Comparison of ENCODE assay signal across 12 cellular contexts in the genomic region with DNA sequence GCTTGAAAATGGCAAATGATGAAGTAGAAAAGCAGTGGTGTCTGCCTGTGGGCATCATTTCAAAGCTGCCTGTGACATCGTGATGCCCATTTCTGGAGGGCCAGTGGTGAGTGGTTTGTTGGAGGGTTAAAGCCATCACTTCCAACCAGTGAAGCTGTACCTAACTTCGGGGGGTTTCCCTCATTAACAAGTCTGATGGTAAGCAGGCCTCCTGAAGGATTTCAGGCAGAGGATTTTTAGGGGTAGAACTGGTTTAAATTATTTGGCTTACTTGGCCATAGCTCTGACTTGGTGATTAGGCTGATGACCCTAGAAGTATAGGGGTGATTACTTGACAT. TPM values are rescaled to one million over a fixed set of nuclear protein-coding genes. Genes with fewer than 3 reads are reported as not detected.
DNase-seq lines count a peak whose midpoint lies in the region; ATAC-seq and TF ChIP-seq lines count a peak whose summit lies in the region.
"Had no signal": no experiment of that assay in that cellular context is flagged by ENCODE, and none has a peak within 500 bp of the region (broad histone marks: within the 10 kb centered on the region; RNA-seq: fewer than 3 reads in every experiment).

No MANE protein-coding gene starts in this region.

- no peaks in the 10 kb centered on the region for H3K9me3 ChIP-seq in neutrophil

- TF ChIP-seq CTCF in WTC11 (IDR thresholded peaks at IDR 0.05) = no peak
- no peak for TF ChIP-seq CTCF in neutrophil (IDR thresholded peaks at IDR 0.05)
- no peak for TF ChIP-seq CTCF in endothelial cell (IDR thresholded peaks at IDR 0.05; ENCODE audit: unreplicated experiment)

- H3K27me3 Mint-ChIP-seq in WTC11 (ENCODE audit: low read depth) = no peaks in the 10 kb centered on the region
- peaks cover 4% of the 10 kb centered on the region for H3K27me3 Mint-ChIP-seq in endothelial cell (ENCODE audit: unreplicated experiment)

- H3K27me3 ChIP-seq in neutrophil = no peaks in the 10 kb centered on the region

- POLR2A ChIA-PET in WTC11 (lab: Charles Lee) = no interaction called here

- CTCF ChIA-PET in WTC11 (lab: Charles Lee) = interaction anchor here (1.2 to 1.3 kb wide), 2 partner anchors 45 to 379 kb away, joined by 3 to 4 read pairs; no protein-coding TSS in a partner anchor

- peaks cover 38% of the 10 kb centered on the region for H3K4me1 Mint-ChIP-seq in WTC11
- H3K4me1 Mint-ChIP-seq in endothelial cell (ENCODE audit: unreplicated experiment) = no peaks in the 10 kb centered on the region

- no peak overlapping the region for H3K4me3 ChIP-seq in neutrophil (ENCODE audit: low read depth in 1 of 2, low read length in 1 of 2)

- DNase-seq in WTC11 (ENCODE audit: low spot score) (no peak), sciatic nerve (ENCODE audit: low spot score) (no peak), endothelial cell (ENCODE audit: low spot score) (no peak), NCI-H146 treated with DMSO at 0.1 percent for 48 hours (lab: John Stamatoyannopoulos, UW; ENCODE audit: unreplicated experiment) (no peak), activated gamma-delta T cell treated with Interleukin-2 at 50 U/mL for 16 hours (no peak)
- DNase-seq: activated CD8-positive, alpha-beta memory T cell treated with anti-CD3 and anti-CD28 coated beads, Interleukin-2, amount 50 U/mL, for 48 hours; H9; mammary epithelial cell; stimulated activated CD4-positive, alpha-beta T cell treated with anti-CD3 and anti-CD28 coated beads, Interleukin-2, amount 100 ng/mL, for 24 hours had no signal

- peaks cover 37 to 74% of the 10 kb centered on the region in 2 experiments for H3K4me1 ChIP-seq in neutrophil (ENCODE audit: control insufficient read depth in 1 of 2, insufficient read depth in 1 of 2, low read depth in 1 of 2, low read length in 1 of 2)

- no peaks in the 10 kb centered on the region for H3K36me3 ChIP-seq in neutrophil

- H3K27ac Mint-ChIP-seq in WTC11 = no peak overlapping the region
- no peak overlapping the region for H3K27ac Mint-ChIP-seq in endothelial cell (ENCODE audit: unreplicated experiment)
- H3K27ac Mint-ChIP-seq: H9 had no signal

- H3K9me3 Mint-ChIP-seq in WTC11 = peaks cover 3% of the 10 kb centered on the region
- H3K9me3 Mint-ChIP-seq in endothelial cell (ENCODE audit: unreplicated experiment) = no peaks in the 10 kb centered on the region
- H3K9me3 Mint-ChIP-seq: H9 had no signal

- H3K4me3 Mint-ChIP-seq in WTC11 (no peak overlapping the region), endothelial cell (ENCODE audit: unreplicated experiment) (no peak overlapping the region)
- H3K4me3 Mint-ChIP-seq: H9 had no signal

- ATAC-seq in GM18511 (IDR thresholded peaks at IDR 0.05; ENCODE audit: unreplicated experiment) (peak; percentile 31), GM21825 (IDR thresholded peaks at IDR 0.05; ENCODE audit: unreplicated experiment) (peak; percentile 27), WTC11 (peak; percentile 43), sciatic nerve (no peak)

- H3K27ac ChIP-seq in neutrophil = peak overlapping the region; percentile 61

- H3K36me3 Mint-ChIP-seq in WTC11 = peaks cover 7% of the 10 kb centered on the region
- H3K36me3 Mint-ChIP-seq in endothelial cell (ENCODE audit: low read depth, unreplicated experiment) = no peaks in the 10 kb centered on the region

- intact Hi-C loops in sciatic nerve (cut with DNase I) = no loop called here

TF ChIP-seq in WTC11, 78 proteins besides CTCF, POLR2A, EP300 and RAD21:
- TF ChIP-seq, protein P1, sequence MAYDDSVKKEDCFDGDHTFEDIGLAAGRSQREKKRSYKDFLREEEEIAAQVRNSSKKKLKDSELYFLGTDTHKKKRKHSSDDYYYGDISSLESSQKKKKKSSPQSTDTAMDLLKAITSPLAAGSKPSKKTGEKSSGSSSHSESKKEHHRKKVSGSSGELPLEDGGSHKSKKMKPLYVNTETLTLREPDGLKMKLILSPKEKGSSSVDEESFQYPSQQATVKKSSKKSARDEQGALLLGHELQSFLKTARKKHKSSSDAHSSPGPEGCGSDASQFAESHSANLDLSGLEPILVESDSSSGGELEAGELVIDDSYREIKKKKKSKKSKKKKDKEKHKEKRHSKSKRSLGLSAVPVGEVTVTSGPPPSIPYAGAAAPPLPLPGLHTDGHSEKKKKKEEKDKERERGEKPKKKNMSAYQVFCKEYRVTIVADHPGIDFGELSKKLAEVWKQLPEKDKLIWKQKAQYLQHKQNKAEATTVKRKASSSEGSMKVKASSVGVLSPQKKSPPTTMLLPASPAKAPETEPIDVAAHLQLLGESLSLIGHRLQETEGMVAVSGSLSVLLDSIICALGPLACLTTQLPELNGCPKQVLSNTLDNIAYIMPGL (CRISPR knock-in tag; IDR thresholded peaks at IDR 0.05) = no peak
- TF ChIP-seq, protein P2, sequence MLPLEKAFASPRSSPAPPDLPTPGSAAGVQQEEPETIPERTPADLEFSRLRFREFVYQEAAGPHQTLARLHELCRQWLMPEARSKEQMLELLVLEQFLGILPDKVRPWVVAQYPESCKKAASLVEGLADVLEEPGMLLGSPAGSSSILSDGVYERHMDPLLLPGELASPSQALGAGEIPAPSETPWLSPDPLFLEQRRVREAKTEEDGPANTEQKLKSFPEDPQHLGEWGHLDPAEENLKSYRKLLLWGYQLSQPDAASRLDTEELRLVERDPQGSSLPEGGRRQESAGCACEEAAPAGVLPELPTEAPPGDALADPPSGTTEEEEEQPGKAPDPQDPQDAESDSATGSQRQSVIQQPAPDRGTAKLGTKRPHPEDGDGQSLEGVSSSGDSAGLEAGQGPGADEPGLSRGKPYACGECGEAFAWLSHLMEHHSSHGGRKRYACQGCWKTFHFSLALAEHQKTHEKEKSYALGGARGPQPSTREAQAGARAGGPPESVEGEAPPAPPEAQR (CRISPR knock-in tag; IDR thresholded peaks at IDR 0.05) = no peak
- no peak for TF ChIP-seq TEAD1 (CRISPR knock-in tag; IDR thresholded peaks at IDR 0.05)
- no peak for TF ChIP-seq NR1H2 (CRISPR knock-in tag; IDR thresholded peaks at IDR 0.05)
- TF ChIP-seq, protein P3, sequence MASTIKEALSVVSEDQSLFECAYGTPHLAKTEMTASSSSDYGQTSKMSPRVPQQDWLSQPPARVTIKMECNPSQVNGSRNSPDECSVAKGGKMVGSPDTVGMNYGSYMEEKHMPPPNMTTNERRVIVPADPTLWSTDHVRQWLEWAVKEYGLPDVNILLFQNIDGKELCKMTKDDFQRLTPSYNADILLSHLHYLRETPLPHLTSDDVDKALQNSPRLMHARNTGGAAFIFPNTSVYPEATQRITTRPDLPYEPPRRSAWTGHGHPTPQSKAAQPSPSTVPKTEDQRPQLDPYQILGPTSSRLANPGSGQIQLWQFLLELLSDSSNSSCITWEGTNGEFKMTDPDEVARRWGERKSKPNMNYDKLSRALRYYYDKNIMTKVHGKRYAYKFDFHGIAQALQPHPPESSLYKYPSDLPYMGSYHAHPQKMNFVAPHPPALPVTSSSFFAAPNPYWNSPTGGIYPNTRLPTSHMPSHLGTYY (CRISPR knock-in tag; IDR thresholded peaks at IDR 0.05) = no peak
- no peak for TF ChIP-seq NR3C1 (CRISPR knock-in tag; conservative IDR thresholded peaks at IDR 0.05; ENCODE audit: low read depth)

RNA-seq across cellular contexts. Expression of a gene that starts 10.7 kb away (rescaled TPM):
- total RNA-seq in WTC11 (2021) (18.1 to 24.1 TPM (median 19.9 TPM) in 3 replicates), sciatic nerve (14.6 TPM), endothelial cell (ENCODE audit: unreplicated experiment) (7.9 TPM)
